Comparison of ENCODE assay signal across 22 cellular contexts in genomic region chr7:155971180-155971770, GRCh38.
"Had no signal": no experiment of that assay in that cellular context is flagged by ENCODE, and none has a peak within 500 bp of the region (broad histone marks: within the 10 kb centered on the region; RNA-seq: fewer than 3 reads in every experiment).

No MANE protein-coding gene starts in this region.

- H3K4me3 ChIP-seq: cardiac muscle cell, lung, tibial nerve, uterus had no signal

- H3K4me3 Mint-ChIP-seq: activated naive CD8-positive, alpha-beta T cell treated with anti-CD3 and anti-CD28 coated beads, Interleukin-2, amount 10 ng/mL, durations not matched to agents 7 days and 5 days; activated T-helper 17 cell treated with anti-CD3 and anti-CD28 coated beads, Interleukin-2, amount 50 U/mL, for 72 hours; natural killer cell had no signal

- H3K27ac Mint-ChIP-seq: activated naive CD8-positive, alpha-beta T cell treated with anti-CD3 and anti-CD28 coated beads, Interleukin-2, amount 10 ng/mL, durations not matched to agents 7 days and 5 days; activated T-helper 17 cell treated with anti-CD3 and anti-CD28 coated beads, Interleukin-2, amount 50 U/mL, for 72 hours; natural killer cell had no signal

- H3K9me3 Mint-ChIP-seq: activated T-helper 17 cell treated with anti-CD3 and anti-CD28 coated beads, Interleukin-2, amount 50 U/mL, for 72 hours; natural killer cell had no signal

- H3K36me3 Mint-ChIP-seq: activated naive CD8-positive, alpha-beta T cell treated with anti-CD3 and anti-CD28 coated beads, Interleukin-2, amount 10 ng/mL, durations not matched to agents 7 days and 5 days; natural killer cell had no signal

- H3K36me3 ChIP-seq: cardiac muscle cell, neutrophil, tibial nerve, uterus had no signal

- H3K27ac ChIP-seq: cardiac muscle cell, neutrophil, tibial nerve, uterus had no signal

- H3K4me1 ChIP-seq: tibial nerve, uterus had no signal

- H3K9me3 ChIP-seq: neutrophil, tibial nerve, uterus had no signal

- H3K4me1 Mint-ChIP-seq: activated naive CD8-positive, alpha-beta T cell treated with anti-CD3 and anti-CD28 coated beads, Interleukin-2, amount 10 ng/mL, durations not matched to agents 7 days and 5 days; activated T-helper 17 cell treated with anti-CD3 and anti-CD28 coated beads, Interleukin-2, amount 50 U/mL, for 72 hours; natural killer cell had no signal

- FAIRE-seq: endometrium, frontal cortex, keratinocyte, TTC549 had no signal

- ATAC-seq: activated T-helper 17 cell treated with anti-CD3 and anti-CD28 coated beads, Interleukin-2, amount 50 U/mL, for 72 hours; natural killer cell had no signal

- DNase-seq: activated CD4-positive, alpha-beta T cell treated with anti-CD3 and anti-CD28 coated beads, Interleukin-2, amount 50 U/mL, for 4 hours; activated naive CD4-positive, alpha-beta T cell treated with Interleukin-2 at 50 U/mL for 16 hours; activated naive CD8-positive, alpha-beta T cell treated with anti-CD3 and anti-CD28 coated beads, Interleukin-2, amount 10 ng/mL, durations not matched to agents 7 days and 5 days; activated T-cell treated with anti-CD3 and anti-CD28 coated beads, Interleukin-2, amount 50 U/mL, for 1 hour; amygdala; erythroblast; hypothalamus; natural killer cell; retina; stimulated activated CD4-positive, alpha-beta T cell treated with anti-CD3 and anti-CD28 coated beads, Interleukin-12 subunit alpha, Interleukin-12 subunit beta, amount 100 ng/mL, for 4 hours; stimulated activated CD4-positive, alpha-beta T cell treated with anti-CD3 and anti-CD28 coated beads, Interleukin-1b, Interleukin-23, amount 100 ng/mL, for 48 hours; stimulated activated naive CD4-positive, alpha-beta T cell treated with Interleukin-2 at 50 U/mL for 16 hours; uterus had no signal

- H3K27me3 ChIP-seq: cardiac muscle cell, neutrophil, tibial nerve, uterus had no signal
